Comparison of ENCODE assay signal across 1 cellular context in genomic region chr14:106291626-106292025, GRCh38.
TF ChIP-seq lines count a peak whose summit lies in the region.

No MANE protein-coding gene starts in this region.

TF ChIP-seq in HepG2, 621 proteins besides CTCF, POLR2A, EP300 and RAD21:
- no peak for TF ChIP-seq ZNF574 (CRISPR knock-in tag; IDR thresholded peaks at IDR 0.05)
- TF ChIP-seq MAFK (conservative IDR thresholded peaks at IDR 0.05 in 1 of 2, IDR thresholded peaks at IDR 0.05 in 1 of 2; ENCODE audit: low read length in 2 of 2): peak; percentile 62 to 80
- peak; percentile 64 for TF ChIP-seq MAFF (IDR thresholded peaks at IDR 0.05; ENCODE audit: low read depth, low read length)
- no peak for TF ChIP-seq HDAC6 (IDR thresholded peaks at IDR 0.05; ENCODE audit: low read depth, low read length)
